ENCODE assay signal across 22 cellular contexts in the genomic region with DNA sequence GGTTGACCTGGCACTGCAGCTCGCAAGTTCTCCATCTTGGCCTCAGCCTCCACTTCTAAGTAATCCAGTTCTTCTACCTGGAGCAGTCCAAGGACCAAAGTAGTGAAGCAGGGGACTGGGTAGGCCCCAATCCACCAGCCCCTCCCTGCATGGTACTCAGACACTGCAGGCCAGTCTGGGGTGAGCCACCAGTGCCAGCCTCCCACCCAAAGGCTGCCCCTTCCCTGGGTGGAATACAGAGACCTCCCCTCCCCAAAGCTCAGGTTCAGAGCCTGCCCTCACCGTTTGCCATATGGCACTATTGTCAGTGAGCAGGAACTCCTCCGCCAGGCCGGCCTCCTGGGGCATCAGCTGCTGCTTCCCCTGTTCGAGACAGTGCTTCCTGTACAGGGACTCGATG. TPM values are rescaled to one million over a fixed set of nuclear protein-coding genes. Genes with fewer than 3 reads are reported as not detected.
DNase-seq lines count a peak whose midpoint lies in the region; ATAC-seq and TF ChIP-seq lines count a peak whose summit lies in the region.
"Had no signal": no experiment of that assay in that cellular context is flagged by ENCODE, and none has a peak within 500 bp of the region (broad histone marks: within the 10 kb centered on the region; RNA-seq: fewer than 3 reads in every experiment).

No MANE protein-coding gene starts in this region.

- H3K36me3 ChIP-seq in effector memory CD4-positive, alpha-beta T cell (ENCODE audit: control insufficient read depth, insufficient read depth, low read length), result peaks cover 99% of the 10 kb centered on the region

- no peak overlapping the region for H3K4me3 ChIP-seq in effector memory CD4-positive, alpha-beta T cell (ENCODE audit: insufficient read depth, low read depth, low read length, poor library complexity, severe bottlenecking)

- CTCF ChIA-PET in activated CD8-positive, alpha-beta T cell treated with anti-CD3 and anti-CD28 coated beads for 36 hours (lab: Charles Lee), result interaction anchor here (1.0 to 1.9 kb wide), 5 partner anchors 9 to 117 kb away, joined by 3 to 7 read pairs (median 3); no protein-coding TSS in a partner anchor
- CTCF ChIA-PET in activated CD8-positive, alpha-beta T cell treated with anti-CD3 and anti-CD28 coated beads, Interleukin-2, amount 10 ng/mL, durations not matched to agents 7 days and 5 days (lab: Charles Lee), result interaction anchor here (0.8 to 1.3 kb wide), 2 partner anchors 11 to 117 kb away, joined by 3 to 4 read pairs; partner anchors contain the start of gene POLG

- peaks cover 8% of the 10 kb centered on the region for H3K4me1 Mint-ChIP-seq in activated CD8-positive, alpha-beta T cell treated with anti-CD3 and anti-CD28 coated beads for 36 hours (ENCODE audit: low read depth)
- H3K4me1 Mint-ChIP-seq in activated CD8-positive, alpha-beta T cell treated with anti-CD3 and anti-CD28 coated beads, Interleukin-2, amount 10 ng/mL, durations not matched to agents 7 days and 5 days (ENCODE audit: low read depth), result peaks cover 13% of the 10 kb centered on the region
- peaks cover 21% of the 10 kb centered on the region for H3K4me1 Mint-ChIP-seq in stimulated activated naive CD8-positive, alpha-beta T cell treated with anti-CD3 and anti-CD28 coated beads, Interleukin-15, amount 100 ng/mL, for 72 hours

- peak overlapping the region; percentile 34 for H3K27ac Mint-ChIP-seq in activated CD8-positive, alpha-beta T cell treated with anti-CD3 and anti-CD28 coated beads for 36 hours
- no peak overlapping the region for H3K27ac Mint-ChIP-seq in activated CD8-positive, alpha-beta T cell treated with anti-CD3 and anti-CD28 coated beads, Interleukin-2, amount 10 ng/mL, durations not matched to agents 7 days and 5 days
- peak overlapping the region; percentile 38 to 92 for H3K27ac Mint-ChIP-seq in stimulated activated naive CD8-positive, alpha-beta T cell treated with anti-CD3 and anti-CD28 coated beads, Interleukin-15, amount 100 ng/mL, for 72 hours

- DNase-seq in activated CD8-positive, alpha-beta T cell treated with anti-CD3 and anti-CD28 coated beads for 36 hours, result no peak
- DNase-seq in activated CD8-positive, alpha-beta T cell treated with anti-CD3 and anti-CD28 coated beads, Interleukin-2, amount 10 ng/mL, durations not matched to agents 7 days and 5 days, result no peak
- no peak for DNase-seq in stimulated activated naive CD8-positive, alpha-beta T cell treated with anti-CD3 and anti-CD28 coated beads, Interleukin-15, amount 100 ng/mL, for 72 hours
- no peak for DNase-seq in stimulated activated naive CD8-positive, alpha-beta T cell treated with anti-CD3 and anti-CD28 coated beads, Interleukin-15, Interleukin-2, amounts not matched to agents 100 U/mL and 50 U/mL, for 24 hours
- no peak for DNase-seq in effector memory CD4-positive, alpha-beta T cell
- no peak for DNase-seq in stimulated activated CD8-positive, alpha-beta memory T cell treated with anti-CD3 and anti-CD28 coated beads, Interleukin-4, amount 100 ng/mL, for 48 hours
- DNase-seq: 8988T; ACHN; BE2C; CD4-positive, CD25-positive, alpha-beta regulatory T cell; NCI-H1048; NCI-H1417; NCI-H1694; NCI-H2029 treated with DMSO at 0.1 percent for 48 hours; NCI-H2227 treated with DMSO at 0.1 percent for 48 hours; NCI-H526 treated with DMSO at 0.1 percent for 48 hours; RPMI8226; SHP77 had no signal

- H3K27ac ChIP-seq in effector memory CD4-positive, alpha-beta T cell (ENCODE audit: insufficient read depth, low read length, poor library complexity, severe bottlenecking), result peak overlapping the region; percentile 16
- H3K27ac ChIP-seq: HL-60 had no signal

- no peak overlapping the region for H3K4me3 Mint-ChIP-seq in activated CD8-positive, alpha-beta T cell treated with anti-CD3 and anti-CD28 coated beads for 36 hours
- no peak overlapping the region for H3K4me3 Mint-ChIP-seq in activated CD8-positive, alpha-beta T cell treated with anti-CD3 and anti-CD28 coated beads, Interleukin-2, amount 10 ng/mL, durations not matched to agents 7 days and 5 days
- no peak overlapping the region for H3K4me3 Mint-ChIP-seq in stimulated activated naive CD8-positive, alpha-beta T cell treated with anti-CD3 and anti-CD28 coated beads, Interleukin-15, amount 100 ng/mL, for 72 hours
- H3K4me3 Mint-ChIP-seq: CD4-positive, CD25-positive, alpha-beta regulatory T cell had no signal

- no peaks in the 10 kb centered on the region for H3K27me3 ChIP-seq in effector memory CD4-positive, alpha-beta T cell (replicated peaks; ENCODE audit: control insufficient read depth, insufficient read depth, low read length, poor library complexity, severe bottlenecking)
- H3K27me3 ChIP-seq: BE2C had no signal

- no peak for TF ChIP-seq CTCF in activated CD8-positive, alpha-beta T cell treated with anti-CD3 and anti-CD28 coated beads for 36 hours (IDR thresholded peaks at IDR 0.05)

- ATAC-seq in activated CD8-positive, alpha-beta T cell treated with anti-CD3 and anti-CD28 coated beads for 36 hours, result no peak
- no peak for ATAC-seq in activated CD8-positive, alpha-beta T cell treated with anti-CD3 and anti-CD28 coated beads, Interleukin-2, amount 10 ng/mL, durations not matched to agents 7 days and 5 days
- no peak for ATAC-seq in stimulated activated naive CD8-positive, alpha-beta T cell treated with anti-CD3 and anti-CD28 coated beads, Interleukin-15, amount 100 ng/mL, for 72 hours
- ATAC-seq in stimulated activated naive CD8-positive, alpha-beta T cell treated with anti-CD3 and anti-CD28 coated beads, Interleukin-15, Interleukin-2, amounts not matched to agents 100 U/mL and 50 U/mL, for 24 hours, result no peak
- ATAC-seq in GM19328 (IDR thresholded peaks at IDR 0.05; ENCODE audit: unreplicated experiment) (no peak), GM18519 (IDR thresholded peaks at IDR 0.05; ENCODE audit: low FRiP score, unreplicated experiment) (no peak)
- ATAC-seq: HCT116 had no signal

- H3K36me3 Mint-ChIP-seq in activated CD8-positive, alpha-beta T cell treated with anti-CD3 and anti-CD28 coated beads for 36 hours (ENCODE audit: low read depth), result peaks cover 60% of the 10 kb centered on the region
- peaks cover 79% of the 10 kb centered on the region for H3K36me3 Mint-ChIP-seq in activated CD8-positive, alpha-beta T cell treated with anti-CD3 and anti-CD28 coated beads, Interleukin-2, amount 10 ng/mL, durations not matched to agents 7 days and 5 days (ENCODE audit: low read depth)

- H3K27me3 Mint-ChIP-seq in activated CD8-positive, alpha-beta T cell treated with anti-CD3 and anti-CD28 coated beads for 36 hours, result no peaks in the 10 kb centered on the region
- H3K27me3 Mint-ChIP-seq in activated CD8-positive, alpha-beta T cell treated with anti-CD3 and anti-CD28 coated beads, Interleukin-2, amount 10 ng/mL, durations not matched to agents 7 days and 5 days (ENCODE audit: low read depth), result no peaks in the 10 kb centered on the region
- H3K27me3 Mint-ChIP-seq in stimulated activated naive CD8-positive, alpha-beta T cell treated with anti-CD3 and anti-CD28 coated beads, Interleukin-15, amount 100 ng/mL, for 72 hours, result no peaks in the 10 kb centered on the region
- H3K27me3 Mint-ChIP-seq: CD4-positive, CD25-positive, alpha-beta regulatory T cell had no signal

- POLR2A ChIA-PET in activated CD8-positive, alpha-beta T cell treated with anti-CD3 and anti-CD28 coated beads for 36 hours (lab: Charles Lee), result interaction anchor here (1.2 to 11.7 kb wide), 3 partner anchors 4 to 12 kb away, joined by 8 to 128 read pairs (median 128); no protein-coding TSS in a partner anchor
- POLR2A ChIA-PET in activated CD8-positive, alpha-beta T cell treated with anti-CD3 and anti-CD28 coated beads, Interleukin-2, amount 10 ng/mL, durations not matched to agents 7 days and 5 days (lab: Charles Lee), result no interaction called here

- H3K9me3 Mint-ChIP-seq in activated CD8-positive, alpha-beta T cell treated with anti-CD3 and anti-CD28 coated beads for 36 hours, result no peaks in the 10 kb centered on the region
- H3K9me3 Mint-ChIP-seq in activated CD8-positive, alpha-beta T cell treated with anti-CD3 and anti-CD28 coated beads, Interleukin-2, amount 10 ng/mL, durations not matched to agents 7 days and 5 days (ENCODE audit: insufficient read depth), result no peaks in the 10 kb centered on the region
- no peaks in the 10 kb centered on the region for H3K9me3 Mint-ChIP-seq in stimulated activated naive CD8-positive, alpha-beta T cell treated with anti-CD3 and anti-CD28 coated beads, Interleukin-15, amount 100 ng/mL, for 72 hours
- H3K9me3 Mint-ChIP-seq: CD4-positive, CD25-positive, alpha-beta regulatory T cell had no signal

- no peaks in the 10 kb centered on the region for H3K9me3 ChIP-seq in effector memory CD4-positive, alpha-beta T cell (ENCODE audit: control insufficient read depth, low read length)
- H3K9me3 ChIP-seq: BE2C had no signal

- intact Hi-C loops in activated CD8-positive, alpha-beta T cell treated with anti-CD3 and anti-CD28 coated beads for 36 hours (cut with micrococcal nuclease), result no loop called here

- no peaks in the 10 kb centered on the region for H3K4me1 ChIP-seq in effector memory CD4-positive, alpha-beta T cell (ENCODE audit: control insufficient read depth, insufficient read depth, low read length, poor library complexity, severe bottlenecking)
- H3K4me1 ChIP-seq: BE2C had no signal

RNA-seq across cellular contexts. Expression of gene POLG, which starts 10.8 kb away (rescaled TPM):
- total RNA-seq in activated CD8-positive, alpha-beta T cell treated with anti-CD3 and anti-CD28 coated beads for 36 hours, result 100 to 1,000 TPM; 101 to 106 TPM
- 100 to 1,000 TPM; 121 to 128 TPM for total RNA-seq in activated CD8-positive, alpha-beta T cell treated with anti-CD3 and anti-CD28 coated beads, Interleukin-2, amount 10 ng/mL, durations not matched to agents 7 days and 5 days
